11 cellular contexts compared by ENCODE assay signal in the genomic region with DNA sequence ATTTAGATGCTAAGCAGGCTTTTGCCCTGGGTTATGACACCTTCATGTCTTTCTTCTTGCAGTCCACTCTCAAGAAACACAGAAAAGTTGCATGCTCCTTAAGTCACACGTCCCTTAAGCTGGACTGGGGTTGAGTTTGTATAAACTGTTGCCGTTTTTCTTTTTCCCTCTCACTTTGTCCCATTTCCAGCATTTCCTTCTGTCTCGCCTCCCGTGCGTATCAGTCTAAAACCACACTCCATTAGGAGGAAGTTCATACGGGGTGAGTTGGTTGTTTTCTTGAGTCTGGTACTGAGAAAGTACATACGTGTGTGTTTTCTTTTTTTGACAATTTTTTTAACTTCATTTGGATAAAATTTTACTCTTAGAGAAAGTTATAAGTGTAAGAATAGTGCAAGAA. TPM values are rescaled to one million over a fixed set of nuclear protein-coding genes. Genes with fewer than 3 reads are reported as not detected.
DNase-seq lines count a peak whose midpoint lies in the region; ATAC-seq and TF ChIP-seq lines count a peak whose summit lies in the region.
"Had no signal": no experiment of that assay in that cellular context is flagged by ENCODE, and none has a peak within 500 bp of the region (broad histone marks: within the 10 kb centered on the region; RNA-seq: fewer than 3 reads in every experiment).

No MANE protein-coding gene starts in this region.

- H3K4me1 ChIP-seq in right atrium auricular region, result peaks cover 0 to 34% of the 10 kb centered on the region in 2 donors
- peaks cover 0 to 23% (median 9%) of the 10 kb centered on the region in 6 donors for H3K4me1 ChIP-seq in spleen

- peaks cover 15% of the 10 kb centered on the region for H3K36me3 ChIP-seq in right atrium auricular region
- H3K36me3 ChIP-seq in spleen, result peaks cover 0 to 75% (median 10%) of the 10 kb centered on the region in 6 donors

- 24 to 30% (median 27%) methylated on average over 7 of the region's 7 CpGs for WGBS in spleen, 5 donors

- H3K27me3 ChIP-seq in right atrium auricular region, result no peaks in the 10 kb centered on the region
- H3K27me3 ChIP-seq in spleen (replicated peaks in 1 of 7), result no peaks in the 10 kb centered on the region

- TF ChIP-seq CTCF in right atrium auricular region (IDR thresholded peaks at IDR 0.05) (no peak), spleen (IDR thresholded peaks at IDR 0.05 in 8 of 11, conservative IDR thresholded peaks at IDR 0.05 in 3 of 11) (no peak)

- H3K27ac ChIP-seq in right atrium auricular region (peak overlapping the region; percentile 5 to 20), spleen (peak overlapping the region in 5 of 8 donors; percentile 4 to 51 (median 17))

- H3K9me3 ChIP-seq in right atrium auricular region (peaks cover 0 to 3% of the 10 kb centered on the region in 2 donors), spleen (peaks cover 0 to 7% (median 4%) of the 10 kb centered on the region in 8 donors)

- DNase-seq in Jurkat, Clone E6-1 (ENCODE audit: low read depth, low spot score), result no peak
- peak; percentile 67 for DNase-seq in amniotic epithelial cell (ENCODE audit: low read depth)
- DNase-seq in right atrium auricular region (ENCODE audit: low spot score), result no peak
- no peak for DNase-seq in spleen
- DNase-seq in G401 (ENCODE audit: low spot score), result no peak
- DNase-seq in NCI-H510A (lab: John Stamatoyannopoulos, UW), result no peak
- DNase-seq in RKO (ENCODE audit: low spot score), result no peak
- DNase-seq: activated T-cell treated with anti-CD3 and anti-CD28 coated beads, Interleukin-2, amount 50 U/mL, for 72 hours; cortex of kidney; NCI-H1930 had no signal

- intact Hi-C loops in spleen (cut with DNase I; ENCODE audit: low total_unique reads), result no loop called here

- ATAC-seq in GM21515 (IDR thresholded peaks at IDR 0.05; ENCODE audit: unreplicated experiment), result no peak
- ATAC-seq: activated T-cell treated with anti-CD3 and anti-CD28 coated beads, Interleukin-2, amount 50 U/mL, for 72 hours had no signal

- in situ Hi-C loops in G401 (cut with HindIII; ENCODE audit: low sequenced_read_pairs), result no loop called here

- no peak for TF ChIP-seq POLR2A in spleen (IDR thresholded peaks at IDR 0.05)

- H3K4me3 ChIP-seq in Jurkat, Clone E6-1 (ENCODE audit: low read length), result peak overlapping the region; percentile 3; the same call in 1 of the 2 replicates
- no peak overlapping the region for H3K4me3 ChIP-seq in right atrium auricular region
- H3K4me3 ChIP-seq in spleen, result no peak overlapping the region

RNA-seq across cellular contexts. Expression of a gene that starts 13.0 kb away (rescaled TPM):
- 110 TPM for polyA plus RNA-seq in Jurkat, Clone E6-1 (2012; ENCODE audit: insufficient read depth, insufficient read length)
- total RNA-seq in right atrium auricular region (10 to 100 TPM; 27.3 to 39.3 TPM), spleen (10 to 100 TPM; 18.8 to 37.9 (median 24.1) TPM)
- 10 to 100 TPM; 34.3 to 42.6 (median 40.9) TPM for polyA plus RNA-seq in spleen
- total RNA-seq in G401 (2014; rRNA removed; shearing (Covaris generic)), result 46.2 and 50.5 TPM in 2 replicates
